Comparison of ENCODE assay signal across 16 cellular contexts in genomic region chr3:57158316-57158715, GRCh38. TPM values are rescaled to one million over a fixed set of nuclear protein-coding genes. Genes with fewer than 3 reads are reported as not detected.
"Had no signal": no experiment of that assay in that cellular context is flagged by ENCODE, and none has a peak within 500 bp of the region (broad histone marks: within the 10 kb centered on the region; RNA-seq: fewer than 3 reads in every experiment).

No MANE protein-coding gene starts in this region.

- H3K9me3 ChIP-seq: upper lobe of left lung had no signal

- H3K36me3 Mint-ChIP-seq: activated naive CD4-positive, alpha-beta T cell treated with anti-CD3 and anti-CD28 coated beads, Interleukin-2, amount 50 U/mL, for 72 hours; natural killer cell treated with Interleukin-12 subunit alpha and Interleukin-12 subunit beta and Interleukin-15 and Interleukin-18, amount 100 ng/mL, for 72 hours had no signal

- H3K9me3 Mint-ChIP-seq: activated B cell treated with CpG ODN at 0.5 μM for 24 hours; activated CD4-positive, alpha-beta T cell treated with anti-CD3 and anti-CD28 coated beads, Interleukin-2, amount 10 ng/mL, durations not matched to agents 24 days and 14 days; activated naive CD4-positive, alpha-beta T cell treated with anti-CD3 and anti-CD28 coated beads, Interleukin-2, amount 50 U/mL, for 72 hours; activated T-helper 2 cell treated with anti-CD3 and anti-CD28 coated beads, Interferon-gamma antibody, Interleukin-2, Interleukin-4, amounts not matched to agents 10 μg/mL and 5 μg/mL and 100 μg/mL, durations not matched to agents 14 hours and 24 hours and 36 hours; natural killer cell treated with Interleukin-12 subunit alpha and Interleukin-12 subunit beta and Interleukin-15 and Interleukin-18, amount 100 ng/mL, for 72 hours; stimulated activated naive CD8-positive, alpha-beta T cell treated with anti-CD3 and anti-CD28 coated beads, Interleukin-15, Interleukin-2, amounts not matched to agents 100 ng/mL and 50 ng/mL, for 24 hours had no signal

- H3K4me3 Mint-ChIP-seq: activated B cell treated with CpG ODN at 0.5 μM for 24 hours; activated CD4-positive, alpha-beta T cell treated with anti-CD3 and anti-CD28 coated beads, Interleukin-2, amount 10 ng/mL, durations not matched to agents 24 days and 14 days; stimulated activated naive CD8-positive, alpha-beta T cell treated with anti-CD3 and anti-CD28 coated beads, Interleukin-15, Interleukin-2, amounts not matched to agents 100 ng/mL and 50 ng/mL, for 24 hours had no signal

- H3K4me3 ChIP-seq: upper lobe of left lung had no signal

- H3K27ac Mint-ChIP-seq: activated B cell treated with CpG ODN at 0.5 μM for 24 hours; activated CD4-positive, alpha-beta T cell treated with anti-CD3 and anti-CD28 coated beads, Interleukin-2, amount 10 ng/mL, durations not matched to agents 24 days and 14 days; activated naive CD4-positive, alpha-beta T cell treated with anti-CD3 and anti-CD28 coated beads, Interleukin-2, amount 50 U/mL, for 72 hours; activated T-helper 2 cell treated with anti-CD3 and anti-CD28 coated beads, Interferon-gamma antibody, Interleukin-2, Interleukin-4, amounts not matched to agents 10 μg/mL and 5 μg/mL and 100 μg/mL, durations not matched to agents 14 hours and 24 hours and 36 hours; natural killer cell treated with Interleukin-12 subunit alpha and Interleukin-12 subunit beta and Interleukin-15 and Interleukin-18, amount 100 ng/mL, for 72 hours; stimulated activated naive CD8-positive, alpha-beta T cell treated with anti-CD3 and anti-CD28 coated beads, Interleukin-15, Interleukin-2, amounts not matched to agents 100 ng/mL and 50 ng/mL, for 24 hours had no signal

- H3K27me3 ChIP-seq: brain microvascular endothelial cell, upper lobe of left lung had no signal

- DNase-seq: activated B cell treated with CpG ODN at 0.5 μM for 24 hours; activated CD4-positive, alpha-beta T cell treated with anti-CD3 and anti-CD28 coated beads, Interleukin-2, amount 10 ng/mL, durations not matched to agents 24 days and 14 days; activated CD8-positive, alpha-beta memory T cell treated with anti-CD3 and anti-CD28 coated beads for 24 hours; activated T-cell treated with anti-CD3 and anti-CD28 coated beads for 4 hours; amniotic stem cell; brain microvascular endothelial cell; cerebellar nuclear complex; left colon; stimulated activated CD4-positive, alpha-beta T cell treated with anti-CD3 and anti-CD28 coated beads, Interleukin-4, amount 100 ng/mL, for 1 hour; stimulated activated CD8-positive, alpha-beta memory T cell treated with anti-CD3 and anti-CD28 coated beads, Interleukin-4, amount 100 ng/mL, for 48 hours; T1000; upper lobe of left lung had no signal

- H3K27ac ChIP-seq: brain microvascular endothelial cell, upper lobe of left lung had no signal

- H3K36me3 ChIP-seq: brain microvascular endothelial cell, upper lobe of left lung had no signal

RNA-seq across cellular contexts. Expression of gene IL17RD, which starts 6.8 kb away (rescaled TPM):
- total RNA-seq: activated B cell treated with CpG ODN at 0.5 μM for 24 hours had no signal

RNA-seq across cellular contexts. Expression of gene HESX1, which starts 41.5 kb away (rescaled TPM):
- total RNA-seq: natural killer cell treated with Interleukin-12 subunit alpha and Interleukin-12 subunit beta and Interleukin-15 and Interleukin-18, amount 100 ng/mL, for 72 hours had no signal
